1 cellular context compared by ENCODE assay signal in genomic region chr22:37716708-37717107, GRCh38.
TF ChIP-seq lines count a peak whose summit lies in the region.

No MANE protein-coding gene starts in this region.

TF ChIP-seq in K562, 482 proteins besides CTCF, POLR2A, EP300 and RAD21:
- TF ChIP-seq HSF4 (CRISPR knock-in tag; IDR thresholded peaks at IDR 0.05; ENCODE audit: borderline replicate concordance): no peak
- no peak for TF ChIP-seq BCLAF1 (IDR thresholded peaks at IDR 0.05; ENCODE audit: borderline replicate concordance in 1 of 2, control insufficient read depth in 1 of 2, low read depth in 2 of 2, low read length in 1 of 2)
- TF ChIP-seq ZFP1 (CRISPR knock-in tag; IDR thresholded peaks at IDR 0.05): no peak
- TF ChIP-seq NBN (IDR thresholded peaks at IDR 0.05; ENCODE audit: low read depth): no peak
- no peak for TF ChIP-seq ZBTB9 (CRISPR knock-in tag; IDR thresholded peaks at IDR 0.05)
- no peak for TF ChIP-seq ZNF398 (CRISPR knock-in tag; IDR thresholded peaks at IDR 0.05)
- TF ChIP-seq RREB1 (CRISPR knock-in tag; IDR thresholded peaks at IDR 0.05): no peak
- no peak for TF ChIP-seq GATAD2A (IDR thresholded peaks at IDR 0.05)
- TF ChIP-seq CLOCK (CRISPR knock-in tag; IDR thresholded peaks at IDR 0.05; ENCODE audit: borderline replicate concordance): no peak
- TF ChIP-seq KHSRP (IDR thresholded peaks at IDR 0.05): no peak
- TF ChIP-seq ZBTB12 (CRISPR knock-in tag; IDR thresholded peaks at IDR 0.05): no peak
- no peak for TF ChIP-seq GABPB1 (CRISPR knock-in tag; IDR thresholded peaks at IDR 0.05)
- TF ChIP-seq EWSR1 (IDR thresholded peaks at IDR 0.05; ENCODE audit: borderline replicate concordance, low read depth, partially characterized antibody): no peak
